In genomic region chr4:134422776-134423175, GRCh38 we compare ENCODE assay signal across 1 cellular context.
TF ChIP-seq lines count a peak whose summit lies in the region.

No MANE protein-coding gene starts in this region.

TF ChIP-seq in GM23338, 12 proteins besides CTCF, POLR2A, EP300 and RAD21 (continued from another document):
- TF ChIP-seq REST (IDR thresholded peaks at IDR 0.05; ENCODE audit: unreplicated experiment) (no peak), ZNF114 (CRISPR knock-in tag; IDR thresholded peaks at IDR 0.05) (no peak)
